Comparison of ENCODE assay signal across 8 cellular contexts in genomic region chr20:37290158-37290810, GRCh38. TPM values are rescaled to one million over a fixed set of nuclear protein-coding genes. Genes with fewer than 3 reads are reported as not detected.
DNase-seq lines count a peak whose midpoint lies in the region; ATAC-seq and TF ChIP-seq lines count a peak whose summit lies in the region.

No MANE protein-coding gene starts in this region.

- peak overlapping the region; percentile 85 for H3K4me2 ChIP-seq in PC-9

- BruUV-seq in PC-9 (replicated peaks; lab: Mats Ljungman, UMichigan) = no TSS peak

- peaks cover 5% of the 10 kb centered on the region; the same call in 1 of the 2 replicates for H4K20me1 ChIP-seq in PC-9 (ENCODE audit: insufficient read depth)

- H3F3A ChIP-seq in PC-9 (ENCODE audit: insufficient read depth, low read depth) = peaks cover 21% of the 10 kb centered on the region

- H3K4me1 Mint-ChIP-seq in CD4-positive, CD25-positive, alpha-beta regulatory T cell = peaks cover 27 to 55% (median 35%) of the 10 kb centered on the region in 4 donors

- peaks cover 7% of the 10 kb centered on the region for H3K36me3 ChIP-seq in CD4-positive, CD25-positive, alpha-beta regulatory T cell (ENCODE audit: control insufficient read depth, insufficient read depth, low read length)
- no peaks in the 10 kb centered on the region for H3K36me3 ChIP-seq in PC-9 (ENCODE audit: low read depth)
- H3K36me3 ChIP-seq in neutrophil = no peaks in the 10 kb centered on the region

- no peak for ATAC-seq in CD4-positive, CD25-positive, alpha-beta regulatory T cell (ENCODE audit: low read depth in 2 of 2)
- no peak for ATAC-seq in GM21717 (IDR thresholded peaks at IDR 0.05; ENCODE audit: unreplicated experiment)

- intact Hi-C loops in PC-9 (cut with micrococcal nuclease; ENCODE audit: unreplicated experiment) = no loop called here

- H3K4me3 Mint-ChIP-seq in CD4-positive, CD25-positive, alpha-beta regulatory T cell = peak overlapping the region; percentile 91 to 96 (median 95)

- peaks cover 0 to 3% (median 0%) of the 10 kb centered on the region in 7 donors for H3K9me3 Mint-ChIP-seq in CD4-positive, CD25-positive, alpha-beta regulatory T cell

- H3K36me3 Mint-ChIP-seq in CD4-positive, CD25-positive, alpha-beta regulatory T cell = peaks cover 29% of the 10 kb centered on the region

- no peaks in the 10 kb centered on the region for H3K9me2 ChIP-seq in PC-9 (ENCODE audit: insufficient read depth)

- POLR2A ChIA-PET in PC-9 (lab: Charles Lee; ENCODE audit: unreplicated experiment) = interaction anchor here (0.5 to 0.7 kb wide), 2 partner anchors 56 to 112 kb away, joined by 3 to 6 read pairs; partner anchors contain the start of gene SRC

- peak overlapping the region; percentile 94 for H3K4me3 ChIP-seq in CD4-positive, CD25-positive, alpha-beta regulatory T cell (ENCODE audit: low read depth, low read length)
- peak overlapping the region; percentile 100 for H3K4me3 ChIP-seq in PC-9
- H3K4me3 ChIP-seq in neutrophil (ENCODE audit: low read depth in 1 of 2, low read length in 1 of 2) = peak overlapping the region; percentile 82 to 88

- H3K27ac ChIP-seq in CD4-positive, CD25-positive, alpha-beta regulatory T cell (ENCODE audit: insufficient read depth, low read length, poor library complexity, severe bottlenecking) = peak overlapping the region; percentile 86
- H3K27ac ChIP-seq in PC-9 = peak overlapping the region; percentile 79
- H3K27ac ChIP-seq in epithelial cell of prostate = peak overlapping the region; percentile 93
- H3K27ac ChIP-seq in neutrophil = peak overlapping the region; percentile 86

- H3K9me3 ChIP-seq in CD4-positive, CD25-positive, alpha-beta regulatory T cell (ENCODE audit: control insufficient read depth in 2 of 2, low read length in 2 of 2) = no peaks in the 10 kb centered on the region
- no peaks in the 10 kb centered on the region for H3K9me3 ChIP-seq in PC-9 (ENCODE audit: insufficient read depth, low read depth)
- no peaks in the 10 kb centered on the region for H3K9me3 ChIP-seq in neutrophil

- DNase-seq in CD4-positive, CD25-positive, alpha-beta regulatory T cell = no peak
- no peak for DNase-seq in PC-9
- no peak for DNase-seq in epithelial cell of prostate (ENCODE audit: low read depth, low spot score)
- DNase-seq in NCI-H526 treated with DMSO at 0.1 percent for 48 hours (lab: John Stamatoyannopoulos, UW) = no peak
- DNase-seq in activated effector memory CD4-positive, alpha-beta T cell treated with Interleukin-2 at 50 U/mL for 16 hours = no peak
- no peak for DNase-seq in NCI-H524 treated with DMSO at 0.1 percent for 48 hours (lab: John Stamatoyannopoulos, UW)

- H3K4me1 ChIP-seq in CD4-positive, CD25-positive, alpha-beta regulatory T cell (ENCODE audit: control insufficient read depth, insufficient read depth, low read length, poor library complexity, severe bottlenecking) = peaks cover 18% of the 10 kb centered on the region
- H3K4me1 ChIP-seq in PC-9 (replicated peaks; ENCODE audit: insufficient read depth) = peaks cover 25% of the 10 kb centered on the region
- peaks cover 33 to 41% of the 10 kb centered on the region in 2 experiments for H3K4me1 ChIP-seq in neutrophil (ENCODE audit: control insufficient read depth in 1 of 2, insufficient read depth in 1 of 2, low read depth in 1 of 2, low read length in 1 of 2)

- TF ChIP-seq CTCF in PC-9 (conservative IDR thresholded peaks at IDR 0.05) (no peak), neutrophil (IDR thresholded peaks at IDR 0.05) (no peak)

- peaks cover 2% of the 10 kb centered on the region for H3K27me3 ChIP-seq in CD4-positive, CD25-positive, alpha-beta regulatory T cell (ENCODE audit: control insufficient read depth, insufficient read depth, low read length)
- H3K27me3 ChIP-seq in PC-9 (ENCODE audit: insufficient read depth, low read depth) = no peaks in the 10 kb centered on the region
- no peaks in the 10 kb centered on the region for H3K27me3 ChIP-seq in neutrophil

- H3K79me2 ChIP-seq in PC-9 (ENCODE audit: low read depth) = peaks cover 44% of the 10 kb centered on the region

- CTCF ChIA-PET in PC-9 (lab: Charles Lee) = no interaction called here

- H3K27me3 Mint-ChIP-seq in CD4-positive, CD25-positive, alpha-beta regulatory T cell = peaks cover 8% of the 10 kb centered on the region

- H2AFZ ChIP-seq in PC-9 = peak overlapping the region; percentile 95

- peak overlapping the region in 2 of 3 donors; percentile 57 to 97 for H3K27ac Mint-ChIP-seq in CD4-positive, CD25-positive, alpha-beta regulatory T cell

RNA-seq across cellular contexts. Expression of gene MANBAL, which starts 0.8 kb away (rescaled TPM):
- 6.1 TPM for total RNA-seq in CD4-positive, CD25-positive, alpha-beta regulatory T cell
- polyA plus RNA-seq in CD4-positive, CD25-positive, alpha-beta regulatory T cell = 10 to 100 TPM; 20.0 to 32.4 (median 28.2) TPM
- total RNA-seq in PC-9 (2021) = 44.6 and 65.7 TPM in 2 replicates

RNA-seq across cellular contexts. Expression of gene GHRH, which starts 28.7 kb away (rescaled TPM):
- not detected for total RNA-seq in CD4-positive, CD25-positive, alpha-beta regulatory T cell
- not detected for polyA plus RNA-seq in CD4-positive, CD25-positive, alpha-beta regulatory T cell
- total RNA-seq in PC-9 (2021) = not detected in 2 replicates

RNA-seq across cellular contexts. Expression of gene SRC, which starts 55.7 kb away (rescaled TPM):
- 5.5 TPM for total RNA-seq in CD4-positive, CD25-positive, alpha-beta regulatory T cell
- under 1 TPM in 3 of 4 donors, not detected in 1; 0.29 to 0.56 (median 0.55) TPM for polyA plus RNA-seq in CD4-positive, CD25-positive, alpha-beta regulatory T cell
- total RNA-seq in PC-9 (2021) = 56.8 and 58.4 TPM in 2 replicates
